ENCODE assay signal across 1 cellular context in genomic region chr17:49691677-49692191, GRCh38.
TF ChIP-seq lines count a peak whose summit lies in the region.

No MANE protein-coding gene starts in this region.

TF ChIP-seq in GM23338, 12 proteins besides CTCF, POLR2A, EP300 and RAD21 (continued from another document):
- TF ChIP-seq ZNF462 (CRISPR knock-in tag; IDR thresholded peaks at IDR 0.05) (no peak), ZNF114 (CRISPR knock-in tag; IDR thresholded peaks at IDR 0.05) (no peak), ZNF331 (CRISPR knock-in tag; IDR thresholded peaks at IDR 0.05; ENCODE audit: low read depth) (no peak), EZH2 (IDR thresholded peaks at IDR 0.05; ENCODE audit: low read depth, unreplicated experiment) (no peak), EZH2phosphoT487 (IDR thresholded peaks at IDR 0.05; ENCODE audit: unreplicated experiment) (no peak), STAT1 (IDR thresholded peaks at IDR 0.05; ENCODE audit: unreplicated experiment) (no peak), NANOG (IDR thresholded peaks at IDR 0.05; ENCODE audit: borderline replicate concordance) (no peak), JUNB (IDR thresholded peaks at IDR 0.05; ENCODE audit: unreplicated experiment) (no peak), POLR2AphosphoS5 (IDR thresholded peaks at IDR 0.05; ENCODE audit: low read depth) (no peak)
